Comparison of ENCODE assay signal across 1 cellular context in the genomic region with DNA sequence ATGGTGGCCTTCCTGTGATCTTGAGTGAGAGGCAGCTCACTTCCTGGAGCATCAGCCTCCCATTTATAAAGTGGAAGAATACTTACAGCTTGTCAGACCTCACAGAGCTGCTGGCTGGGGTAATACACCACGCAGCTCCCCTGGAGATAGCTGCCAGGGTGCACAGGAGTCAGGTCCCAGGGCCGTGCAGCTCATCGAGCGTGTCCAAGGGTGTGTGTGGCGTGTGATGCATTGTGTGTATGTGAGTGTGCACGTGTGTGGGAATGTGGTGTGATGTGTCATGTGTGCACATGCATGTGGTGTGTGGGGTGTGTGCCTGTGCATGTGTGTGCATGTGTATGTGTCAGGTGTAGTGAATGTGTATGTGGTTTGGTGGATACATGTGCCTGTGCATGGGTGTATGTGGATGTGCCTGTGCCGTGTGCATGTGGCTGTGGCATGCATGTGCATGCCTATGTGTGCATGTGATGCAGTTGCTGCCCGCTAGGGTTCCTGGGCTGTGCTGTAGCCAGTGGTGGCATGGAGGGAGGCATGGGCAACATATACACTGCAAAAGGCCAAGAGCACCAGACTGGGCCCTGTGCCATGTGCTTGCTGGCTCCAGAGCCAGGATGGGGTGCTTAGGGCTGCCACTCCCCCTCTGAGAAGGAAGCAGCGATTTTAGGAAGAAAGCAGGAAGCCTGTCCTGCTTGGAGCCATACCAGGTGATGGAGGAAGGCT.
A peak's percentile ranks its signal among the peaks of the same experiment; 100 is the strongest.
TF ChIP-seq lines count a peak whose summit lies in the region.

No MANE protein-coding gene starts in this region.

TF ChIP-seq in GM12878, 131 proteins besides CTCF, POLR2A, EP300 and RAD21:
- TF ChIP-seq MYC (IDR thresholded peaks at IDR 0.05; ENCODE audit: insufficient read depth, insufficient read length, insufficient replicate concordance, low read length, severe bottlenecking), result no peak
- TF ChIP-seq, protein P1, sequence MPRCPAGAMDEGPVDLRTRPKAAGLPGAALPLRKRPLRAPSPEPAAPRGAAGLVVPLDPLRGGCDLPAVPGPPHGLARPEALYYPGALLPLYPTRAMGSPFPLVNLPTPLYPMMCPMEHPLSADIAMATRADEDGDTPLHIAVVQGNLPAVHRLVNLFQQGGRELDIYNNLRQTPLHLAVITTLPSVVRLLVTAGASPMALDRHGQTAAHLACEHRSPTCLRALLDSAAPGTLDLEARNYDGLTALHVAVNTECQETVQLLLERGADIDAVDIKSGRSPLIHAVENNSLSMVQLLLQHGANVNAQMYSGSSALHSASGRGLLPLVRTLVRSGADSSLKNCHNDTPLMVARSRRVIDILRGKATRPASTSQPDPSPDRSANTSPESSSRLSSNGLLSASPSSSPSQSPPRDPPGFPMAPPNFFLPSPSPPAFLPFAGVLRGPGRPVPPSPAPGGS (IDR thresholded peaks at IDR 0.05; ENCODE audit: borderline replicate concordance, insufficient read depth, low read depth, low read length, poor library complexity, severe bottlenecking), result peak; percentile 48
- no peak for TF ChIP-seq RUNX3 (IDR thresholded peaks at IDR 0.05; ENCODE audit: low read length)
- no peak for TF ChIP-seq NR2F1 (conservative IDR thresholded peaks at IDR 0.05)
- no peak for TF ChIP-seq ZNF274 (IDR thresholded peaks at IDR 0.05; ENCODE audit: insufficient read depth, insufficient read length)
- TF ChIP-seq BHLHE40 (IDR thresholded peaks at IDR 0.05; ENCODE audit: borderline replicate concordance in 1 of 2, low read depth in 2 of 2, low read length in 1 of 2), result 0 out of 4 replicates have a peak, but pooled peaks of 1 of the 2 experiments have one; percentile 10
- TF ChIP-seq CREB1 (IDR thresholded peaks at IDR 0.05; ENCODE audit: low read depth), result no peak
- TF ChIP-seq RCOR1 (conservative IDR thresholded peaks at IDR 0.05; ENCODE audit: low read depth, low read length), result no peak
- no peak for TF ChIP-seq SRF (IDR thresholded peaks at IDR 0.05; ENCODE audit: low read depth in 2 of 2, low read length in 2 of 2)
